Comparison of ENCODE assay signal across 9 cellular contexts in genomic region chr1:227131193-227131592, GRCh38.
DNase-seq lines count a peak whose midpoint lies in the region; ATAC-seq, FAIRE-seq and TF ChIP-seq lines count a peak whose summit lies in the region.
"Had no signal": no experiment of that assay in that cellular context is flagged by ENCODE, and none has a peak within 500 bp of the region (broad histone marks: within the 10 kb centered on the region; RNA-seq: fewer than 3 reads in every experiment).

No MANE protein-coding gene starts in this region.

- no peak for TF ChIP-seq POLR2A in HCT116 (IDR thresholded peaks at IDR 0.05; ENCODE audit: borderline replicate concordance, extremely low read depth, insufficient read depth, insufficient read length)

- no peaks in the 10 kb centered on the region for H3K27me3 ChIP-seq in HCT116 (ENCODE audit: insufficient read depth, low read length)

- TF ChIP-seq RAD21 in HCT116 (IDR thresholded peaks at IDR 0.05; ENCODE audit: low read depth), result peak; percentile 51

- RAD21 ChIA-PET in HCT116 (lab: Charles Lee; ENCODE audit: low non-redundant PET in 1 of 2, low total read pairs in 2 of 2, uncharacterized antibody in 2 of 2, unreplicated experiment in 2 of 2), result no interaction called here

- no TSS peak for BruUV-seq in HCT116 (replicated peaks; lab: Mats Ljungman, UMichigan)

- FAIRE-seq in kidney (lab: Jason Lieb, UNC), result no peak
- FAIRE-seq: islet of Langerhans had no signal

- POLR2A ChIA-PET in HCT116 (lab: Charles Lee), result no interaction called here

- H3K9ac ChIP-seq in HCT116 (ENCODE audit: low read length) (no peak overlapping the region), kidney (ENCODE audit: low read length in 2 of 2) (no peak overlapping the region)

- H3K36me3 ChIP-seq in HCT116 (ENCODE audit: control insufficient read depth in 1 of 2, insufficient read depth in 2 of 2, low read length in 2 of 2) (peaks cover 0 to 3% of the 10 kb centered on the region in 2 experiments; a peak in 2 of 4 replicates), kidney (ENCODE audit: control insufficient read depth in 1 of 2, insufficient read depth in 2 of 2, low read length in 2 of 2) (peaks cover 4 to 13% of the 10 kb centered on the region in 2 donors)

- DNase-seq in AG10803 (ENCODE audit: low read depth), result peak; percentile 60
- DNase-seq in HCT116 (ENCODE audit: low read depth, low spot score), result peak; percentile 15
- DNase-seq in left kidney (ENCODE audit: low read depth, low spot score), result peak; percentile 4
- DNase-seq in kidney, result no peak
- no peak for DNase-seq in SIG-M5 (lab: John Stamatoyannopoulos, UW)

- ATAC-seq in HCT116 (peak; percentile 68; the same call in 1 of the 2 replicates), HG02763 (IDR thresholded peaks at IDR 0.05; ENCODE audit: unreplicated experiment) (no peak), GM21390 (IDR thresholded peaks at IDR 0.05; ENCODE audit: unreplicated experiment) (no peak)

- CTCF ChIA-PET in HCT116 (lab: Charles Lee), result no interaction called here

- TF ChIP-seq CTCF in AG10803 (conservative IDR thresholded peaks at IDR 0.05; ENCODE audit: low read length), result peak; percentile 62
- TF ChIP-seq CTCF in HCT116 (IDR thresholded peaks at IDR 0.05 in 2 of 3, conservative IDR thresholded peaks at IDR 0.05 in 1 of 3; ENCODE audit: borderline replicate concordance in 1 of 3, insufficient read depth in 1 of 3, low read depth in 2 of 3, low read length in 2 of 3), result peak; percentile 20 to 76 (median 56); a peak in 4 of 6 replicates
- TF ChIP-seq CTCF in VCaP (conservative IDR thresholded peaks at IDR 0.05), result peak; percentile 42
- no peak for TF ChIP-seq CTCF in kidney (IDR thresholded peaks at IDR 0.05; ENCODE audit: borderline replicate concordance, extremely low read depth, insufficient read depth)

- H3K4me2 ChIP-seq in HCT116 (ENCODE audit: low read length), result no peak overlapping the region

- H3K4me1 ChIP-seq in HCT116 (ENCODE audit: control insufficient read depth in 1 of 2, insufficient read depth in 2 of 2, low read length in 2 of 2) (no peaks in the 10 kb centered on the region), kidney (ENCODE audit: control insufficient read depth in 1 of 2, insufficient read depth in 1 of 2, low read depth in 1 of 2, low read length in 2 of 2) (no peaks in the 10 kb centered on the region)

- H3K9me3 ChIP-seq in HCT116 (ENCODE audit: control insufficient read depth in 1 of 2, insufficient read depth in 1 of 2, low read depth in 1 of 2, low read length in 2 of 2), result no peaks in the 10 kb centered on the region
- H3K9me3 ChIP-seq in kidney (ENCODE audit: control insufficient read depth in 1 of 2, low read length in 2 of 2), result no peaks in the 10 kb centered on the region

- H3K27ac ChIP-seq in HCT116 (ENCODE audit: low read depth, low read length) (no peak overlapping the region), VCaP (no peak overlapping the region), kidney (ENCODE audit: low read depth in 2 of 2, low read length in 2 of 2) (no peak overlapping the region)

- H3K9me2 ChIP-seq in HCT116 (ENCODE audit: insufficient read depth), result no peaks in the 10 kb centered on the region

- intact Hi-C loops in HCT116 (cut with micrococcal nuclease) (loop anchor here (2.0 kb wide), 1 partner anchor 306 kb away; no protein-coding TSS in a partner anchor), kidney (cut with DNase I) (no loop called here)

- H3K4me3 ChIP-seq in AG10803 (ENCODE audit: low read length), result no peak overlapping the region
- no peak overlapping the region for H3K4me3 ChIP-seq in HCT116 (replicated peaks in 1 of 2; ENCODE audit: low read depth in 1 of 2, low read length in 2 of 2)
- H3K4me3 ChIP-seq in kidney (ENCODE audit: low read length in 2 of 2), result no peak overlapping the region

- no peak overlapping the region for H2AFZ ChIP-seq in HCT116 (ENCODE audit: low read depth, low read length, poor library complexity, severe bottlenecking)

- H4K20me1 ChIP-seq in HCT116 (ENCODE audit: insufficient read depth), result no peaks in the 10 kb centered on the region

- no peaks in the 10 kb centered on the region for H3K79me2 ChIP-seq in HCT116 (ENCODE audit: insufficient read depth, low read length)

TF ChIP-seq in HCT116, 20 proteins besides CTCF, POLR2A, EP300 and RAD21:
- TF ChIP-seq SP1 (IDR thresholded peaks at IDR 0.05; ENCODE audit: low read depth) (no peak), SIN3A (IDR thresholded peaks at IDR 0.05; ENCODE audit: low read depth) (no peak), TCF7L2 (IDR thresholded peaks at IDR 0.05; ENCODE audit: borderline replicate concordance, extremely low read depth, insufficient read depth, insufficient read length) (no peak), ZNF274 (IDR thresholded peaks at IDR 0.05; ENCODE audit: low read depth, low read length) (no peak), ZFX (IDR thresholded peaks at IDR 0.05) (no peak), POLR2AphosphoS5 (IDR thresholded peaks at IDR 0.05; ENCODE audit: low read depth, low read length) (no peak), CBX3 (IDR thresholded peaks at IDR 0.05; ENCODE audit: low read depth) (no peak), ZBTB33 (IDR thresholded peaks at IDR 0.05; ENCODE audit: extremely low read depth, insufficient replicate concordance, low read length) (no peak), ELF1 (IDR thresholded peaks at IDR 0.05; ENCODE audit: borderline replicate concordance, low read depth) (no peak), JUND (IDR thresholded peaks at IDR 0.05) (no peak), SRF (IDR thresholded peaks at IDR 0.05; ENCODE audit: low read depth) (no peak), YY1 (IDR thresholded peaks at IDR 0.05; ENCODE audit: extremely low read depth, insufficient replicate concordance, low read depth, low read length) (no peak), EZH2phosphoT487 (IDR thresholded peaks at IDR 0.05; ENCODE audit: borderline replicate concordance) (no peak), REST (IDR thresholded peaks at IDR 0.05; ENCODE audit: low read depth) (no peak), EGR1 (IDR thresholded peaks at IDR 0.05; ENCODE audit: low read depth) (no peak)
- TF ChIP-seq, protein P1, sequence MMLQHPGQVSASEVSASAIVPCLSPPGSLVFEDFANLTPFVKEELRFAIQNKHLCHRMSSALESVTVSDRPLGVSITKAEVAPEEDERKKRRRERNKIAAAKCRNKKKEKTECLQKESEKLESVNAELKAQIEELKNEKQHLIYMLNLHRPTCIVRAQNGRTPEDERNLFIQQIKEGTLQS (IDR thresholded peaks at IDR 0.05), result no peak
- TF ChIP-seq, protein P2, sequence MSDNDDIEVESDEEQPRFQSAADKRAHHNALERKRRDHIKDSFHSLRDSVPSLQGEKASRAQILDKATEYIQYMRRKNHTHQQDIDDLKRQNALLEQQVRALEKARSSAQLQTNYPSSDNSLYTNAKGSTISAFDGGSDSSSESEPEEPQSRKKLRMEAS (IDR thresholded peaks at IDR 0.05), result no peak

Comparison
In these comparisons a context has a peak if more than half of its experiments do, and no peak if none do; other contexts are left out.
1. DNase-seq: peak in AG10803 (single experiment), HCT116 (single experiment) and left kidney (single experiment); none in kidney (single experiment) and SIG-M5 (single experiment).